In genomic region chr2:68316091-68316490, GRCh38 we compare ENCODE assay signal across 17 cellular contexts. TPM values are rescaled to one million over a fixed set of nuclear protein-coding genes. Genes with fewer than 3 reads are reported as not detected.
"Had no signal": no experiment of that assay in that cellular context is flagged by ENCODE, and none has a peak within 500 bp of the region (broad histone marks: within the 10 kb centered on the region; RNA-seq: fewer than 3 reads in every experiment).

No MANE protein-coding gene starts in this region.

- H3K4me3 Mint-ChIP-seq: activated T-helper 1 cell treated with anti-CD3 and anti-CD28 coated beads, Interleukin-12 subunit alpha, Interleukin-12 subunit beta, Interleukin-2, Interleukin-4 antibody, amounts not matched to agents 30 ng/mL and 10 ng/mL and 1 ng/mL, durations not matched to agents 14 hours and 24 hours and 36 hours; central memory CD8-positive, alpha-beta T cell; WTC11 had no signal

- H3K9me3 Mint-ChIP-seq: activated T-helper 1 cell treated with anti-CD3 and anti-CD28 coated beads, Interleukin-12 subunit alpha, Interleukin-12 subunit beta, Interleukin-2, Interleukin-4 antibody, amounts not matched to agents 30 ng/mL and 10 ng/mL and 1 ng/mL, durations not matched to agents 14 hours and 24 hours and 36 hours; central memory CD8-positive, alpha-beta T cell; WTC11 had no signal

- H3K36me3 Mint-ChIP-seq: naive B cell, WTC11 had no signal

- ATAC-seq: left cardiac atrium, WTC11 had no signal

- DNase-seq: activated CD4-positive, alpha-beta T cell treated with anti-CD3 and anti-CD28 coated beads for 48 hours; activated naive CD4-positive, alpha-beta T cell treated with Interleukin-2 at 50 U/mL for 16 hours; adrenal gland; dermis blood vessel endothelial cell; glutamatergic neuron; left cardiac atrium; naive B cell; retina; stimulated activated CD4-positive, alpha-beta T cell treated with anti-CD3 and anti-CD28 coated beads, Interleukin-4, amount 100 ng/mL, for 24 hours; stomach; T1000; uterus had no signal

- H3K27ac Mint-ChIP-seq: activated T-helper 1 cell treated with anti-CD3 and anti-CD28 coated beads, Interleukin-12 subunit alpha, Interleukin-12 subunit beta, Interleukin-2, Interleukin-4 antibody, amounts not matched to agents 30 ng/mL and 10 ng/mL and 1 ng/mL, durations not matched to agents 14 hours and 24 hours and 36 hours; brain; naive B cell; WTC11 had no signal

RNA-seq across cellular contexts. Expression of gene CNRIP1, which starts 3.7 kb away (rescaled TPM):
- total RNA-seq: activated T-helper 1 cell treated with anti-CD3 and anti-CD28 coated beads, Interleukin-12 subunit alpha, Interleukin-12 subunit beta, Interleukin-2, Interleukin-4 antibody, amounts not matched to agents 30 ng/mL and 10 ng/mL and 1 ng/mL, durations not matched to agents 14 hours and 24 hours and 36 hours had no signal

RNA-seq across cellular contexts. Expression of gene PLEK, which starts 49.0 kb away (rescaled TPM):
- total RNA-seq: fibroblast of villous mesenchyme had no signal
